Comparison of ENCODE assay signal across 13 cellular contexts in the genomic region with DNA sequence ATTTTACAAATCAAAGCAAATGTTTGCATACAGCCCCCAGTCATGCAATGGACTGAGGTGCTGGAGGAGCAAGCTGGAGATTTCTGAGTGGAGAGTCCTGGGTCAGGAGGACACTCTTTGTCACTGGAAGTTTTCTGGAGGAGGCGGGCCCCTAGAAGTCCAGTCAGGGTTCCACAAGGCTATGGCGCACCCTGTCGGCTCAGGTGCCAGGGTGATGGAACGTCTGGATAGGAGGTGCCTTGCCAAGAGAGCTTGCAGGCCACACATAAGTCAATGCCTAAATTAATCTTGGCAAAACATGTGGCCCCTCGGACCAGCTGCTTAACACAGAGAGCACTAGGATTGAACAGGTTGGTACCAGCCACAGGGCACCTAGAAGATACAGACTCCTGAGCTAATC.
A peak's percentile ranks its signal among the peaks of the same experiment; 100 is the strongest.
DNase-seq lines count a peak whose midpoint lies in the region; ATAC-seq, FAIRE-seq and TF ChIP-seq lines count a peak whose summit lies in the region.
"Had no signal": no experiment of that assay in that cellular context is flagged by ENCODE, and none has a peak within 500 bp of the region (broad histone marks: within the 10 kb centered on the region; RNA-seq: fewer than 3 reads in every experiment).

No MANE protein-coding gene starts in this region.

- H2AK5ac ChIP-seq in H1 (ENCODE audit: low read depth, low read length): no peak overlapping the region
- H2AK5ac ChIP-seq in mesendoderm (ENCODE audit: low read length): no peak overlapping the region

- no peak overlapping the region for H3K56ac ChIP-seq in H1 (replicated peaks; ENCODE audit: insufficient read length, low read depth, low read length)
- no peak overlapping the region for H3K56ac ChIP-seq in mesendoderm (ENCODE audit: low read length)

- no peak overlapping the region for H3K27ac ChIP-seq in GM23338 (ENCODE audit: low read depth)
- H3K27ac ChIP-seq in H1 (ENCODE audit: low read depth, low read length): no peak overlapping the region
- no peak overlapping the region for H3K27ac ChIP-seq in mesendoderm (ENCODE audit: low read depth, low read length)
- H3K27ac ChIP-seq: body of pancreas, lower lobe of right lung, thoracic aorta had no signal

- H3K23ac ChIP-seq in H1 (ENCODE audit: insufficient read length) (no peak overlapping the region), mesendoderm (ENCODE audit: low read length) (no peak overlapping the region)

- no peak for TF ChIP-seq EP300 in H1 (IDR thresholded peaks at IDR 0.05; ENCODE audit: borderline replicate concordance in 1 of 2, low read depth in 2 of 2, low read length in 2 of 2)

- H4K8ac ChIP-seq in H1 (ENCODE audit: extremely low read depth, insufficient read depth, low read length): no peak overlapping the region
- H4K8ac ChIP-seq in mesendoderm (ENCODE audit: low read depth, low read length): no peak overlapping the region

- TF ChIP-seq RAD21 in H1 (IDR thresholded peaks at IDR 0.05 in 1 of 2, conservative IDR thresholded peaks at IDR 0.05 in 1 of 2; ENCODE audit: low read depth in 2 of 2, low read length in 2 of 2): peak; percentile 88 to 91

- TF ChIP-seq CTCF in GM23338 (conservative IDR thresholded peaks at IDR 0.05; ENCODE audit: low read depth in 2 of 2) (peak; percentile 65 to 85), H1 (IDR thresholded peaks at IDR 0.05; ENCODE audit: control extremely low read depth in 1 of 3, insufficient read depth in 1 of 3, low read depth in 1 of 3, low read length in 3 of 3) (peak; percentile 59 to 76 (median 71)), GM10248 (IDR thresholded peaks at IDR 0.05; ENCODE audit: control extremely low read depth, extremely low read depth, low read depth, missing control alignments) (no peak), GM10266 (IDR thresholded peaks at IDR 0.05; ENCODE audit: control insufficient read depth, insufficient read depth, low read depth, missing control alignments) (no peak)

- no peaks in the 10 kb centered on the region for H3K79me1 ChIP-seq in H1 (ENCODE audit: low read depth, low read length)
- no peaks in the 10 kb centered on the region for H3K79me1 ChIP-seq in mesendoderm (ENCODE audit: low read length)

- H3K4me3 ChIP-seq in GM23338: no peak overlapping the region
- H3K4me3 ChIP-seq in H1 (ENCODE audit: extremely low read depth in 1 of 4, insufficient read depth in 2 of 4, low read depth in 3 of 4, low read length in 4 of 4): no peak overlapping the region
- no peak overlapping the region for H3K4me3 ChIP-seq in mesendoderm (ENCODE audit: low read length)
- H3K4me3 ChIP-seq: body of pancreas, lower lobe of right lung, thoracic aorta had no signal

- peaks cover 19% of the 10 kb centered on the region for H3K4me1 Mint-ChIP-seq in GM23338

- TF ChIP-seq POLR2A in H1 (IDR thresholded peaks at IDR 0.05; ENCODE audit: control extremely low read depth in 1 of 2, low read depth in 2 of 2, low read length in 2 of 2): no peak

- no peak overlapping the region for H4K91ac ChIP-seq in H1 (replicated peaks; ENCODE audit: insufficient read length, low read length)

- no peaks in the 10 kb centered on the region for H3K9me3 ChIP-seq in H1 (ENCODE audit: insufficient read depth in 2 of 2, low read depth in 1 of 2, low read length in 1 of 2)
- H3K9me3 ChIP-seq: body of pancreas, lower lobe of right lung, thoracic aorta had no signal

- no peak overlapping the region for H3K4me3 Mint-ChIP-seq in GM23338
- H3K4me3 Mint-ChIP-seq: CD8-positive, alpha-beta T cell had no signal

- H3K4me2 ChIP-seq in GM23338: no peak overlapping the region
- no peak overlapping the region for H3K4me2 ChIP-seq in H1 (ENCODE audit: insufficient read depth in 1 of 2, low read depth in 2 of 2, low read length in 2 of 2)
- H3K4me2 ChIP-seq in mesendoderm (ENCODE audit: low read length): no peak overlapping the region

- H3K4ac ChIP-seq in H1 (replicated peaks; ENCODE audit: insufficient read length, low read depth, low read length) (no peak overlapping the region), mesendoderm (ENCODE audit: low read depth, low read length) (no peak overlapping the region)

- no peak overlapping the region for H2BK20ac ChIP-seq in H1 (ENCODE audit: low read length)

- no peak overlapping the region for H3K9ac ChIP-seq in H1 (replicated peaks in 1 of 4; ENCODE audit: extremely low read depth in 1 of 4, low read depth in 3 of 4, low read length in 3 of 4)
- H3K9ac ChIP-seq in mesendoderm (ENCODE audit: low read length): no peak overlapping the region

- POLR2A ChIA-PET in H1 (lab: Charles Lee; ENCODE audit: partially characterized antibody) (no interaction called here), GM10248 (lab: Yijun Ruan, JAX) (interaction anchor here (1.2 kb wide), 1 partner anchor 458 kb away, joined by 6 read pairs; no protein-coding TSS in a partner anchor)

- H2AFZ ChIP-seq in GM23338 (no peak overlapping the region), H1 (ENCODE audit: low read length) (no peak overlapping the region)

- DNase-seq in GM23338 (ENCODE audit: low spot score) (peak; percentile 79), NCI-H1092 (lab: John Stamatoyannopoulos, UW) (peak; percentile 64), H1 (ENCODE audit: low read depth in 1 of 2, low spot score in 2 of 2) (peak in 1 of 2 experiments; percentile 81), mesendoderm (peak; percentile 74), GM10248 (ENCODE audit: extremely low spot score) (no peak), GM10266 (ENCODE audit: extremely low spot score) (no peak)
- DNase-seq: activated naive CD4-positive, alpha-beta T cell; body of pancreas; CD8-positive, alpha-beta T cell; lower lobe of right lung; NCI-H2107 had no signal

- H2BK12ac ChIP-seq in H1 (ENCODE audit: low read depth, low read length): no peak overlapping the region

- H3K18ac ChIP-seq in H1 (ENCODE audit: extremely low read depth, low read length): no peak overlapping the region
- H3K18ac ChIP-seq in mesendoderm (ENCODE audit: low read length): no peak overlapping the region

- no peak overlapping the region for H3K14ac ChIP-seq in H1 (ENCODE audit: insufficient read length)

- H3K27me3 ChIP-seq in GM23338 (ENCODE audit: insufficient read depth) (no peaks in the 10 kb centered on the region), H1 (replicated peaks in 1 of 4; ENCODE audit: control insufficient read depth in 3 of 4, extremely low read depth in 1 of 4, insufficient read depth in 3 of 4, low read length in 3 of 4) (no peaks in the 10 kb centered on the region), mesendoderm (ENCODE audit: insufficient read depth, low read length, poor library complexity) (no peaks in the 10 kb centered on the region)
- H3K27me3 ChIP-seq: body of pancreas had no signal

- FAIRE-seq in H1 (lab: Jason Lieb, UNC): no peak

- ATAC-seq in GM23338 (peak; percentile 84), GM18873 (IDR thresholded peaks at IDR 0.05; ENCODE audit: low FRiP score, unreplicated experiment) (no peak)
- ATAC-seq: body of pancreas; CD8-positive, alpha-beta T cell; lower lobe of right lung had no signal

- H3K4me1 ChIP-seq in GM23338 (ENCODE audit: insufficient read depth): no peaks in the 10 kb centered on the region; the same call in 1 of the 2 replicates
- peaks cover 0 to 8% (median 3%) of the 10 kb centered on the region in 4 experiments; a peak in 5 of 7 replicates for H3K4me1 ChIP-seq in H1 (replicated peaks in 1 of 4; ENCODE audit: control insufficient read depth in 3 of 4, insufficient read depth in 4 of 4, low read length in 3 of 4)
- H3K4me1 ChIP-seq in mesendoderm (ENCODE audit: control insufficient read depth, low read depth, low read length): peaks cover 7% of the 10 kb centered on the region
- H3K4me1 ChIP-seq: body of pancreas, lower lobe of right lung had no signal

- H3K79me2 ChIP-seq in GM23338 (replicated peaks; ENCODE audit: insufficient read depth) (no peaks in the 10 kb centered on the region), H1 (ENCODE audit: control insufficient read depth in 1 of 2, insufficient read depth in 2 of 2, low read length in 2 of 2) (no peaks in the 10 kb centered on the region), mesendoderm (ENCODE audit: control insufficient read depth, insufficient read depth, low read length) (no peaks in the 10 kb centered on the region)

- no peaks in the 10 kb centered on the region for H3K36me3 Mint-ChIP-seq in GM23338 (ENCODE audit: low read depth)
- H3K36me3 Mint-ChIP-seq: CD8-positive, alpha-beta T cell had no signal

- no peaks in the 10 kb centered on the region for H3K9me3 Mint-ChIP-seq in GM23338

- 0 out of 2 replicates have a peak, but pooled peaks cover 8% of the 10 kb centered on the region for H3K9me2 ChIP-seq in GM23338 (ENCODE audit: insufficient read depth)

- CTCF ChIA-PET in H1 (lab: Charles Lee; ENCODE audit: partially characterized antibody): interaction anchor here (0.6 to 4.3 kb wide), 42 partner anchors 9 to 498 kb away, joined by 3 to 35 read pairs (median 4); a partner anchor contains a TSS
- CTCF ChIA-PET in GM10248 (lab: Yijun Ruan, JAX): interaction anchor here (1.0 to 1.1 kb wide), 2 partner anchors 12 to 22 kb away, joined by 3 read pairs; no protein-coding TSS in a partner anchor

- H3F3A ChIP-seq in GM23338 (replicated peaks; ENCODE audit: low read depth): no peaks in the 10 kb centered on the region

- H2BK120ac ChIP-seq in H1 (replicated peaks; ENCODE audit: low read depth, low read length) (no peak overlapping the region), mesendoderm (ENCODE audit: low read depth, low read length) (no peak overlapping the region)

- H3K23me2 ChIP-seq in H1 (ENCODE audit: low read depth, low read length): no peaks in the 10 kb centered on the region

- H2BK5ac ChIP-seq in H1 (ENCODE audit: low read depth, low read length) (no peak overlapping the region), mesendoderm (ENCODE audit: low read length) (no peak overlapping the region)

- H3K27me3 Mint-ChIP-seq in GM23338 (ENCODE audit: insufficient read depth, low read depth, poor library complexity): peaks cover 19% of the 10 kb centered on the region

- no peak overlapping the region for H3K27ac Mint-ChIP-seq in GM23338
- H3K27ac Mint-ChIP-seq: CD8-positive, alpha-beta T cell had no signal

- H4K5ac ChIP-seq in H1 (ENCODE audit: insufficient read length, low read depth, low read length): no peak overlapping the region
- H4K5ac ChIP-seq in mesendoderm (ENCODE audit: low read length): no peak overlapping the region

- H3K36me3 ChIP-seq in GM23338 (ENCODE audit: insufficient read depth): no peaks in the 10 kb centered on the region
- H3K36me3 ChIP-seq in H1 (ENCODE audit: control insufficient read depth in 2 of 4, insufficient read depth in 4 of 4, low read length in 3 of 4): no peaks in the 10 kb centered on the region
- no peaks in the 10 kb centered on the region for H3K36me3 ChIP-seq in mesendoderm (ENCODE audit: control insufficient read depth, insufficient read depth, low read length)
- H3K36me3 ChIP-seq: lower lobe of right lung, thoracic aorta had no signal

- H2BK15ac ChIP-seq in H1 (ENCODE audit: low read length) (no peak overlapping the region), mesendoderm (replicated peaks; ENCODE audit: low read depth) (no peak overlapping the region)

- WGBS in H1 (ENCODE audit: extremely low coverage in 1 of 2, insufficient coverage in 1 of 2, insufficient read length in 1 of 2, insufficient replicate concordance in 2 of 2, low coverage in 1 of 2, low lambda C conversion rate in 2 of 2, missing lambda C conversion rate in 1 of 2), 2 experiments: 45% methylated on average over 5 of the region's 5 CpGs; no CpG with 5 or more reads in 1 of the 2 experiments
- WGBS in mesendoderm (ENCODE audit: extremely low coverage, insufficient coverage, low lambda C conversion rate): no CpG with 5 or more reads among the region's 5 CpGs

- no peaks in the 10 kb centered on the region for H4K20me1 ChIP-seq in GM23338 (replicated peaks; ENCODE audit: insufficient read depth)
- no peaks in the 10 kb centered on the region for H4K20me1 ChIP-seq in H1 (replicated peaks in 1 of 2; ENCODE audit: control insufficient read depth in 1 of 2, insufficient read depth in 2 of 2, low read length in 2 of 2)

Comparison
In these comparisons a context has a peak if more than half of its experiments do, and no peak if none do; other contexts are left out.
1. DNase-seq: peak in GM23338 (single experiment), NCI-H1092 (single experiment) and mesendoderm (single experiment); none in GM10248 (single experiment) and GM10266 (single experiment).
2. CTCF ChIP-seq: peak in GM23338 (2 of 2) and H1 (3 of 3); none in GM10248 (single experiment) and GM10266 (single experiment).